Comparison of ENCODE assay signal across 1 cellular context in the genomic region with DNA sequence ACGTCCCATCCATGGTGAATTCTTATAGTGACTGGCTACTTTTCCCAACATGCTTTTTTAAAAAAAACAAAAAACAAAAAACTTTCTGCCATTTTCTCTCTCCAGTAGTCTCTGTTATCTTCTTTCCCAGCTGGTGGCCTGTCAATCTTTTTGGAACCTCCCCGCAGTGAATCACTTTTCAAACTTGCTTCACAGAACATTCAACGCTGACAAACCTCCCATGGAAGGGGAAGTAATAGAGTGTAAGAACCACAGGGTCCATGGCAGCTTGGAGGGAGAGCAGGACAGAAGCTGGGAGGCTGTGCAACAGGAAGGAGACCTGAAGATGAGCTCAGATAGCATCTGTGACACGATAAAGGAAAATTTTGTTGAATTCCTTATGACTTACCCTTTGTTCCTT.
TF ChIP-seq lines count a peak whose summit lies in the region.

No MANE protein-coding gene starts in this region.

TF ChIP-seq in H1, 55 proteins besides CTCF, POLR2A, EP300 and RAD21:
- no peak for TF ChIP-seq FOSL1 (IDR thresholded peaks at IDR 0.05; ENCODE audit: insufficient read depth, low read depth, low read length)
- TF ChIP-seq TCF12 (IDR thresholded peaks at IDR 0.05; ENCODE audit: low read depth, low read length): no peak
- no peak for TF ChIP-seq MAFK (IDR thresholded peaks at IDR 0.05; ENCODE audit: low read depth, low read length)
- no peak for TF ChIP-seq EZH2 (IDR thresholded peaks at IDR 0.05; ENCODE audit: low read depth, low read length, severe bottlenecking)
